In the genomic region with DNA sequence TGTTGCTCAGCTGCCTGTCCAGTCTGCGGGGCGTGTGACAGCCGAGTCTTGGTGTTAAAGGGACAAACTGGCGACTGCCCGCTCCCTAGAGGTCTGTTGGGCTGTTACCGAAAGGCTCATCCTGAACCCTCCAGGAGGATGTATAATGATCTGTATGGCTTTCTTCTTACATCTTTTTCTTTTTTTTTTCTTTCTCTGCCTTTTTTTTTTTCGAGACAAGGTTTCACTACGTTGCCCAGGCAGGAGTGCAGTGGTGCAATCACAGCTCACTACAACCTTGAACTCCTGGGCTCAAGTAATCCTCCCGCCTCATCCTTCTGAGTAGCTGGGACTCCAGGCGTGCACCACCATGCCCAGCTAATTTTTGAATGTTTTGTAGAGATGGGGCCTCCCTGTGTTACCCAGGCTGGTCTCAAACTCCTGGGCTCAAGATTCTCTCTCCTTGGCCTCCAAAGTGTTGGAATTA, we compare ENCODE assay signal across 9 cellular contexts. TPM values are rescaled to one million over a fixed set of nuclear protein-coding genes. Genes with fewer than 3 reads are reported as not detected.
A peak's percentile ranks its signal among the peaks of the same experiment; 100 is the strongest.
DNase-seq lines count a peak whose midpoint lies in the region; ATAC-seq and TF ChIP-seq lines count a peak whose summit lies in the region.
"Had no signal": no experiment of that assay in that cellular context is flagged by ENCODE, and none has a peak within 500 bp of the region (broad histone marks: within the 10 kb centered on the region; RNA-seq: fewer than 3 reads in every experiment).

No MANE protein-coding gene starts in this region.

- H3K36me3 ChIP-seq in left lung (peaks cover 0 to 69% of the 10 kb centered on the region in 2 donors), transverse colon (peaks cover 0 to 37% (median 10%) of the 10 kb centered on the region in 4 donors)

- H3K27me3 ChIP-seq in HL-60 (ENCODE audit: insufficient read depth, poor library complexity, severe bottlenecking) (no peaks in the 10 kb centered on the region), left lung (no peaks in the 10 kb centered on the region), transverse colon (no peaks in the 10 kb centered on the region)

- peak; percentile 35 for ATAC-seq in left lung

- H3K27ac ChIP-seq in HL-60 (replicated peaks), result peak overlapping the region; percentile 65
- H3K27ac ChIP-seq in angular gyrus (ENCODE audit: low read depth, low read length), result peak overlapping the region; percentile 30
- H3K27ac ChIP-seq in left lung, result peak overlapping the region; percentile 85 to 93
- peak overlapping the region; percentile 90 to 95 (median 92) for H3K27ac ChIP-seq in transverse colon

- TF ChIP-seq POLR2A in transverse colon (IDR thresholded peaks at IDR 0.05), result no peak

- DNase-seq in NCI-H2227 (lab: John Stamatoyannopoulos, UW; ENCODE audit: unreplicated experiment) (peak; percentile 58), NCI-H2227 treated with DMSO at 0.1 percent for 48 hours (lab: John Stamatoyannopoulos, UW) (no peak), HL-60 (ENCODE audit: low read depth in 1 of 2, low spot score in 1 of 2) (no peak), left lung (peak in 1 of 2 donors; percentile 1), transverse colon (no peak), NCI-H526 treated with DMSO at 0.1 percent for 48 hours (lab: John Stamatoyannopoulos, UW) (no peak), dedifferentiated amniotic fluid mesenchymal stem cell (ENCODE audit: extremely low spot score) (no peak)

- H3K9me3 ChIP-seq in left lung (no peaks in the 10 kb centered on the region), transverse colon (no peaks in the 10 kb centered on the region)

- H3K4me1 ChIP-seq in left lung, result peaks cover 9 to 22% of the 10 kb centered on the region in 2 donors
- peaks cover 7 to 16% (median 12%) of the 10 kb centered on the region in 4 donors for H3K4me1 ChIP-seq in transverse colon

- H3K4me3 ChIP-seq in HL-60 (replicated peaks; ENCODE audit: insufficient read depth, low read length) (peak overlapping the region; percentile 84), left lung (peak overlapping the region; percentile 81 to 91), transverse colon (peak overlapping the region; percentile 72 to 87 (median 78))

- TF ChIP-seq EP300 in transverse colon (IDR thresholded peaks at IDR 0.05; ENCODE audit: low read depth), result no peak

- in situ Hi-C loops in transverse colon (cut with MboI; ENCODE audit: low pct_ligation_motif_present in 1 of 4, low pct_unique_long_range_greater_than_20kb in 1 of 4, low sequenced_read_pairs in 3 of 4), result no loop called here

- 5 to 6% methylated on average over 4 to 10 of the region's 10 CpGs for WGBS in transverse colon (ENCODE audit: low coverage in 1 of 2), 2 donors

- no peak for TF ChIP-seq CTCF in HL-60 (IDR thresholded peaks at IDR 0.05; ENCODE audit: insufficient read depth, low read length)
- no peak for TF ChIP-seq CTCF in left lung (IDR thresholded peaks at IDR 0.05)
- no peak for TF ChIP-seq CTCF in transverse colon (IDR thresholded peaks at IDR 0.05)

- intact Hi-C loops in left lung (cut with DNase I), result no loop called here
- intact Hi-C loops in transverse colon (cut with DNase I; ENCODE audit: low total_unique reads), result no loop called here

RNA-seq across cellular contexts. Expression of a gene that starts 0.9 kb away (rescaled TPM):
- 10 to 100 TPM; 30.2 to 31.5 TPM for total RNA-seq in left lung
- 10 to 100 TPM; 21.8 to 56.5 (median 32.6) TPM for total RNA-seq in transverse colon

RNA-seq across cellular contexts. Expression of a gene that starts 13.4 kb away (rescaled TPM):
- total RNA-seq in left lung (10 to 100 TPM; 54.5 to 60.2 TPM), transverse colon (10 to 100 TPM in 3 of 4 donors, 1 to 10 TPM in 1; 6.4 to 53.8 (median 26.1) TPM)

RNA-seq across cellular contexts. Expression of a gene that starts 24.7 kb away (rescaled TPM):
- 1 to 10 TPM; 3.4 to 3.6 TPM for total RNA-seq in left lung
- 10 to 100 TPM in 1 of 4 donors, 1 to 10 TPM in 3; 2.9 to 18.7 (median 7.3) TPM for total RNA-seq in transverse colon

RNA-seq across cellular contexts. Expression of a gene that starts 39.4 kb away (rescaled TPM):
- under 1 TPM; 0.21 to 0.35 TPM for total RNA-seq in left lung
- 1 to 10 TPM in 1 of 4 donors, under 1 TPM in 3; 0.20 to 1.1 (median 0.66) TPM for total RNA-seq in transverse colon
- total RNA-seq: dermis microvascular lymphatic vessel endothelial cell had no signal

RNA-seq across cellular contexts. Expression of a gene that starts 46.4 kb away (rescaled TPM):
- total RNA-seq in left lung (10 to 100 TPM; 29.3 to 34.3 TPM), transverse colon (100 to 1,000 TPM in 1 of 4 donors, 10 to 100 TPM in 3; 15.3 to 188 (median 50.9) TPM)

Comparison
In these comparisons a context has a peak if more than half of its experiments do, and no peak if none do; other contexts are left out.
1. H3K27ac ChIP-seq: peak in every context shown above with its lines; median percentile 92 in transverse colon; 89 in left lung; 65 in HL-60; 30 in angular gyrus.